Comparison of ENCODE assay signal across 18 cellular contexts in the genomic region with DNA sequence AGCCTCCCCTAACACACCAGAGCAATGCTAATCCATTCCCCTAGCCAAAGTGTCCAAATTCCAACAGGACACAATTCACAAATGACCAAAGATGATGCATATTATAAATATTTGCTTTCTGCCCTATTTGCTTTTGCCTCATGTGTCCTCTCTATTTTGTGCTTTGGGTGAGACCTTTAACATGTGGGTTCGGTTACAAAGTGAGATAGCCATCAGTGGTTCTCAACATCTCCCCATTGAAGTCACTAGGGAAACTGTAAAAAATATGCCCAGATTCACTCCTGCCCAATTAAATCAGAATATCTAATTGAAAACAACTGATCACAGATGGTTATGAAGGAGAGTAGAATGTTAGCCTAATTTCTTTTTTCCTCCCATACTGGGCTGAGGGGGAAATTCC.
"Had no signal": no experiment of that assay in that cellular context is flagged by ENCODE, and none has a peak within 500 bp of the region (broad histone marks: within the 10 kb centered on the region; RNA-seq: fewer than 3 reads in every experiment).

No MANE protein-coding gene starts in this region.

- H3K27ac Mint-ChIP-seq: activated CD4-positive, alpha-beta T cell treated with anti-CD3 and anti-CD28 coated beads, Interleukin-2, amount 10 ng/mL, durations not matched to agents 7 days and 5 days; activated naive CD8-positive, alpha-beta T cell treated with anti-CD3 and anti-CD28 coated beads, Interleukin-2, amount 10 ng/mL, durations not matched to agents 7 days and 5 days; memory B cell; T-cell had no signal

- DNase-seq: activated CD4-positive, alpha-beta T cell treated with anti-CD3 and anti-CD28 coated beads, Interleukin-2, amount 10 ng/mL, durations not matched to agents 7 days and 5 days; activated naive CD4-positive, alpha-beta T cell; activated naive CD8-positive, alpha-beta T cell treated with anti-CD3 and anti-CD28 coated beads, Interleukin-2, amount 10 ng/mL, durations not matched to agents 7 days and 5 days; anterior cingulate cortex; cerebellar nuclear complex; effector CD8-positive, alpha-beta T cell; gastrocnemius medialis; islet precursor cell; left lung; right lobe of liver; stimulated activated CD4-positive, alpha-beta T cell treated with anti-CD3 and anti-CD28 coated beads, Interleukin-4, amount 100 ng/mL, for 4 hours; stimulated activated CD8-positive, alpha-beta memory T cell treated with anti-CD3 and anti-CD28 coated beads, Interleukin-4, amount 100 ng/mL, for 48 hours; stimulated activated naive CD4-positive, alpha-beta T cell treated with Interleukin-2 at 50 U/mL for 16 hours; substantia nigra; T-cell; T-helper 9 cell; trophoblast cell had no signal

- H3K27me3 Mint-ChIP-seq: activated CD4-positive, alpha-beta T cell treated with anti-CD3 and anti-CD28 coated beads, Interleukin-2, amount 10 ng/mL, durations not matched to agents 7 days and 5 days; memory B cell; T-cell had no signal

- H3K4me3 Mint-ChIP-seq: activated CD4-positive, alpha-beta T cell treated with anti-CD3 and anti-CD28 coated beads, Interleukin-2, amount 10 ng/mL, durations not matched to agents 7 days and 5 days; activated naive CD8-positive, alpha-beta T cell treated with anti-CD3 and anti-CD28 coated beads, Interleukin-2, amount 10 ng/mL, durations not matched to agents 7 days and 5 days; memory B cell; T-cell had no signal

- H3K4me1 Mint-ChIP-seq: activated CD4-positive, alpha-beta T cell treated with anti-CD3 and anti-CD28 coated beads, Interleukin-2, amount 10 ng/mL, durations not matched to agents 7 days and 5 days; activated naive CD8-positive, alpha-beta T cell treated with anti-CD3 and anti-CD28 coated beads, Interleukin-2, amount 10 ng/mL, durations not matched to agents 7 days and 5 days; memory B cell; T-cell had no signal

- H3K36me3 Mint-ChIP-seq: activated naive CD8-positive, alpha-beta T cell treated with anti-CD3 and anti-CD28 coated beads, Interleukin-2, amount 10 ng/mL, durations not matched to agents 7 days and 5 days; T-cell had no signal
